8 cellular contexts compared by ENCODE assay signal in the genomic region with DNA sequence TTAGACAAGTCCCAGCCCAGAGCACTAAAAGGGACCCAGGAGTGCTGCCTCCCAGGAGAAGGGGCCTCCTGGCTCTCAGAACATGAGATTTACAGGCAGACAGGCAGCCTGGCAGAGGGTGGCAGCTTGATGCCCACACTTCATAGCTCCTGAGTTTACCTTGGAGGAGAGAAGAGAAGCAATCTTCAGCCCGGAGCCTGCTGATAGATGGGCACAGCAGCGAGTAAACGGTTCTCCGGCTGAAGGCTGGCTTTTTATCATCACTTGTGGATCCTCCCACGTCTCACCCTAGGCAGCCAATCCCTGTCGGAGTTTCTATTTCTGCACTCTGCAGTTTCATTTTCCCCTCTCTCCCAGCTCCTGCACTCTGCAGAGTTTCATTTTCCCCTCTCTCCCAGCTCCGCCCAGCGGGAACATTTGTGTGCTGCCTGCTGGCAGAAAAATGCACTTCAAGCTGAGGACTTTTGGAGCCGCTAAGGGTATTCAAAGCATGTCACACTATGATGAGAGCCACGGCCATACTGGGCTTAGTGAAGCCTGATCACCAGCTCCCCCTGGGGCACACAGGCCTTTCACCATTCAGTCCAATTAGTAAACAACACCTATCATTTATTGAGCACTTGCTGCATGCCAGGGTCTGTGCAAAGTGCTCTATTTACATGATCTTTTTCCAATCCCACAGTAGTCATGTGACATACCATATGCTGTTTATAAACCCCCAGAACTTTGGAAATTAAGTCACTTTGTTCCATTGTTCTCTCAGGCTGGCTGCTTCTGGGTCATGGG. TPM values are rescaled to one million over a fixed set of nuclear protein-coding genes. Genes with fewer than 3 reads are reported as not detected.
DNase-seq lines count a peak whose midpoint lies in the region; ATAC-seq, FAIRE-seq and TF ChIP-seq lines count a peak whose summit lies in the region.

A gene with protein sequence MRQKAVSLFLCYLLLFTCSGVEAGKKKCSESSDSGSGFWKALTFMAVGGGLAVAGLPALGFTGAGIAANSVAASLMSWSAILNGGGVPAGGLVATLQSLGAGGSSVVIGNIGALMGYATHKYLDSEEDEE (minus strand): TSS at position 229 of the 786 bp plus-strand sequence. CDS start 2,878 bp downstream, outside the sequence.

- H3K36me3 ChIP-seq in endodermal cell (ENCODE audit: control insufficient read depth, insufficient read depth, low read length) = no peaks in the 10 kb centered on the region
- no peaks in the 10 kb centered on the region for H3K36me3 ChIP-seq in mesodermal cell (ENCODE audit: control insufficient read depth, insufficient read depth, low read length)

- H3K9me3 ChIP-seq in endodermal cell (ENCODE audit: control insufficient read depth, low read length) = no peaks in the 10 kb centered on the region
- H3K9me3 ChIP-seq in mesodermal cell (ENCODE audit: control insufficient read depth, low read length) = no peaks in the 10 kb centered on the region

- ATAC-seq in GM19452 (IDR thresholded peaks at IDR 0.05; ENCODE audit: unreplicated experiment) = peak; percentile 81
- ATAC-seq in activated CD8-positive, alpha-beta memory T cell treated with anti-CD3 and anti-CD28 coated beads, Interleukin-2, amount 10 ng/mL, durations not matched to agents 7 days and 5 days = peak; percentile 95

- peaks cover 42% of the 10 kb centered on the region for H3K36me3 Mint-ChIP-seq in activated CD8-positive, alpha-beta memory T cell treated with anti-CD3 and anti-CD28 coated beads, Interleukin-2, amount 10 ng/mL, durations not matched to agents 7 days and 5 days
- H3K36me3 Mint-ChIP-seq in endodermal cell (ENCODE audit: low read depth) = no peaks in the 10 kb centered on the region

- H3K27me3 Mint-ChIP-seq in activated CD8-positive, alpha-beta memory T cell treated with anti-CD3 and anti-CD28 coated beads, Interleukin-2, amount 10 ng/mL, durations not matched to agents 7 days and 5 days = no peaks in the 10 kb centered on the region
- peaks cover 18% of the 10 kb centered on the region for H3K27me3 Mint-ChIP-seq in endodermal cell (ENCODE audit: insufficient read depth)

- H3K4me1 Mint-ChIP-seq in activated CD8-positive, alpha-beta memory T cell treated with anti-CD3 and anti-CD28 coated beads, Interleukin-2, amount 10 ng/mL, durations not matched to agents 7 days and 5 days = peaks cover 45% of the 10 kb centered on the region
- peaks cover 6% of the 10 kb centered on the region for H3K4me1 Mint-ChIP-seq in endodermal cell

- peaks cover 10% of the 10 kb centered on the region for H3K27me3 ChIP-seq in endodermal cell (ENCODE audit: control insufficient read depth, insufficient read depth, low read length, poor library complexity, severe bottlenecking)

- H3K4me3 ChIP-seq in endodermal cell (ENCODE audit: low read length) = peak within 1 kb of the TSS; percentile 58
- peak within 1 kb of the TSS; percentile 30 for H3K4me3 ChIP-seq in mesodermal cell (ENCODE audit: extremely low read depth, insufficient read depth, low read length, poor library complexity, severe bottlenecking)

- no peak within 1 kb of the TSS for H3K9ac ChIP-seq in endodermal cell (ENCODE audit: extremely low read depth, low read length, poor library complexity, severe bottlenecking)

- H3K27ac ChIP-seq in endodermal cell (ENCODE audit: low read depth, low read length) (peak within 1 kb of the TSS; percentile 59), mesodermal cell (ENCODE audit: low read depth, low read length, severe bottlenecking) (peak within 1 kb of the TSS; percentile 92)

- peak within 1 kb of the TSS; percentile 98 for H3K27ac Mint-ChIP-seq in activated CD8-positive, alpha-beta memory T cell treated with anti-CD3 and anti-CD28 coated beads, Interleukin-2, amount 10 ng/mL, durations not matched to agents 7 days and 5 days
- no peak within 1 kb of the TSS for H3K27ac Mint-ChIP-seq in endodermal cell

- H3K9me3 Mint-ChIP-seq in activated CD8-positive, alpha-beta memory T cell treated with anti-CD3 and anti-CD28 coated beads, Interleukin-2, amount 10 ng/mL, durations not matched to agents 7 days and 5 days (ENCODE audit: low read depth) = no peaks in the 10 kb centered on the region
- no peaks in the 10 kb centered on the region for H3K9me3 Mint-ChIP-seq in endodermal cell

- peak within 1 kb of the TSS; percentile 99 for H3K4me3 Mint-ChIP-seq in activated CD8-positive, alpha-beta memory T cell treated with anti-CD3 and anti-CD28 coated beads, Interleukin-2, amount 10 ng/mL, durations not matched to agents 7 days and 5 days
- peak within 1 kb of the TSS; percentile 56 for H3K4me3 Mint-ChIP-seq in endodermal cell

- TF ChIP-seq CTCF in endodermal cell (conservative IDR thresholded peaks at IDR 0.05) = peak; percentile 63

- 11 to 12% methylated on average over 10 of the region's 10 CpGs for WGBS in endodermal cell (ENCODE audit: insufficient coverage in 1 of 2, insufficient read length in 1 of 2), 2 experiments
- WGBS in mesodermal cell (ENCODE audit: insufficient coverage in 2 of 2), 2 experiments = 6 to 9% methylated on average over 10 of the region's 10 CpGs

- CTCF ChIA-PET in activated CD8-positive, alpha-beta memory T cell treated with anti-CD3 and anti-CD28 coated beads, Interleukin-2, amount 10 ng/mL, durations not matched to agents 7 days and 5 days (lab: Charles Lee) = interaction anchor here (0.5 to 13.0 kb wide), 16 partner anchors 10 to 517 kb away, joined by 3 to 536 read pairs (median 4); a partner anchor contains a TSS

- no peaks in the 10 kb centered on the region for H3K4me1 ChIP-seq in endodermal cell (ENCODE audit: control insufficient read depth, insufficient read depth, low read length)
- H3K4me1 ChIP-seq in mesodermal cell (ENCODE audit: control insufficient read depth, insufficient read depth, low read length, poor library complexity, severe bottlenecking) = peaks cover 6% of the 10 kb centered on the region

- FAIRE-seq in HTR-8/SVneo (lab: Jason Lieb, UNC) = no peak

- DNase-seq in CMK (ENCODE audit: low read depth) = peak; percentile 73
- peak; percentile 94 for DNase-seq in HTR-8/SVneo (ENCODE audit: insufficient read length, low spot score)
- DNase-seq in NOMO-1 treated with DMSO at 0.1 percent for 48 hours (lab: John Stamatoyannopoulos, UW; ENCODE audit: unreplicated experiment) = peak; percentile 85
- peak; percentile 93 for DNase-seq in activated CD8-positive, alpha-beta memory T cell treated with anti-CD3 and anti-CD28 coated beads, Interleukin-2, amount 10 ng/mL, durations not matched to agents 7 days and 5 days
- peak; percentile 92 for DNase-seq in endodermal cell
- peak; percentile 56 to 61 for DNase-seq in stimulated activated CD8-positive, alpha-beta memory T cell treated with anti-CD3 and anti-CD28 coated beads, Interleukin-15, amount 100 ng/mL, for 48 hours (ENCODE audit: low read depth in 2 of 2)

RNA-seq across cellular contexts. Expression of the gene that starts here (rescaled TPM):
- 1,000 to 10,000 TPM in 1 of 2 experiments, 100 to 1,000 TPM in 1; 461 to 1,077 TPM for total RNA-seq in activated CD8-positive, alpha-beta memory T cell treated with anti-CD3 and anti-CD28 coated beads, Interleukin-2, amount 10 ng/mL, durations not matched to agents 7 days and 5 days
- total RNA-seq in endodermal cell = 1 to 10 TPM in 1 of 2 donors, under 1 TPM in 1; 0.71 to 1.1 TPM
- polyA plus RNA-seq in endodermal cell (2013, experiment 1 of 2) = 27.2 TPM
- polyA plus RNA-seq in endodermal cell (2013, experiment 2 of 2) = 22.0 TPM
- 16.5 TPM for polyA plus RNA-seq in mesodermal cell (2013, experiment 1 of 2)
- polyA plus RNA-seq in mesodermal cell (2013, experiment 2 of 2) = 14.4 TPM

Comparison
In these comparisons a context has a peak if more than half of its experiments do, and no peak if none do; other contexts are left out.
1. Peak in every context shown above with its lines: DNase-seq, ATAC-seq, H3K4me3 ChIP-seq and H3K27ac ChIP-seq.
2. RNA of the gene that starts here (total RNA-seq): 461 to 1,077 TPM in activated CD8-positive, alpha-beta memory T cell treated with anti-CD3 and anti-CD28 coated beads, Interleukin-2, amount 10 ng/mL, durations not matched to agents 7 days and 5 days; 0.71 to 1.1 TPM in endodermal cell; every median in the first group is over 100 times any median in the second.